Comparison of ENCODE assay signal across 8 cellular contexts in the genomic region with DNA sequence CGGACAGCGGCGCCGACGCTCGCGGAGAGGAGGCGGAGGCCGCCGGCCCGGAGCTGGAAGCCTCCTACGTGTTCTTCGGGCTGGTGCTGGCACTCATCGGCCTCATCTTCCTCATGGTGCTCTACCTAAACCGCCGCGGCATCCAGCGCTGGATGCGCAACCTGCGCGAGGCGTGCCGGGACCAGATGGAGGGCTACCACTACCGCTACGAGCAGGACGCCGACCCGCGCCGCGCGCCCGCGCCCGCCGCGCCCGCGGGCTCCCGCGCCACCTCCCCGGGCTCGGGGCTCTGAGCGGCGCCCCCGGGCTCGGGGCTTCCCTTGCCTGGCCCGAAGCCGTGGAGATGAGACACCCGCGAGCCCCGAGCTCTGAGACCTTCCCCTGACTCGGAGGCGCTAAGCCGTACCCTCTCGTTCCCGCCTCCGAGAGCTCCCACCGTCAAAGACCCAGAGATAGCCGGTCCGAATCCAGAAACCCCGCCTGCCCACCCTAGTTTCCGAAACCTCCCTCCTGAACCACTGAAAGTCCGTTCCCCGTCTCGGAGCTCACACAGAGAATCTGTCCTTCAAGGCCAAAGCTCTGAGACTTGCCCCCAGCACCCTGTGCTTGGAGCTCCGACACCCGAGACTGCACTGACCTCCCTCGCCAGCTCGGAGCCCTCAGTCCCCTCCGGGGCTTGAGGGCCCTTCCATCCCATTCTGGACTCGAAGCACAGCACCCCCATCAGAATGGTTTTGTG. TPM values are rescaled to one million over a fixed set of nuclear protein-coding genes. Genes with fewer than 3 reads are reported as not detected.
DNase-seq lines count a peak whose midpoint lies in the region; ATAC-seq and TF ChIP-seq lines count a peak whose summit lies in the region.

No MANE protein-coding gene starts in this region.

- CTCF ChIA-PET in activated naive CD4-positive, alpha-beta T cell treated with anti-CD3 and anti-CD28 coated beads, Interleukin-2, amount 10 ng/mL, durations not matched to agents 7 days and 5 days (lab: Charles Lee): interaction anchor here (0.7 to 8.0 kb wide), 24 partner anchors 10 to 316 kb away, joined by 3 to 149 read pairs (median 4); a partner anchor contains a TSS

- H3K4me1 Mint-ChIP-seq in activated naive CD4-positive, alpha-beta T cell treated with anti-CD3 and anti-CD28 coated beads, Interleukin-2, amount 10 ng/mL, durations not matched to agents 7 days and 5 days: peaks cover 13% of the 10 kb centered on the region
- peaks cover 5% of the 10 kb centered on the region for H3K4me1 Mint-ChIP-seq in activated T-cell treated with anti-CD3 and anti-CD28 coated beads, Interleukin-2, amount 50 U/mL, for 72 hours (ENCODE audit: low read depth)

- H3K36me3 ChIP-seq in left lung: no peaks in the 10 kb centered on the region
- no peaks in the 10 kb centered on the region for H3K36me3 ChIP-seq in transverse colon

- H3K9me3 Mint-ChIP-seq in activated naive CD4-positive, alpha-beta T cell treated with anti-CD3 and anti-CD28 coated beads, Interleukin-2, amount 10 ng/mL, durations not matched to agents 7 days and 5 days: no peaks in the 10 kb centered on the region
- no peaks in the 10 kb centered on the region for H3K9me3 Mint-ChIP-seq in activated T-cell treated with anti-CD3 and anti-CD28 coated beads, Interleukin-2, amount 50 U/mL, for 72 hours

- peaks cover 93% of the 10 kb centered on the region for H3K27me3 Mint-ChIP-seq in activated naive CD4-positive, alpha-beta T cell treated with anti-CD3 and anti-CD28 coated beads, Interleukin-2, amount 10 ng/mL, durations not matched to agents 7 days and 5 days
- H3K27me3 Mint-ChIP-seq in activated T-cell treated with anti-CD3 and anti-CD28 coated beads, Interleukin-2, amount 50 U/mL, for 72 hours (ENCODE audit: low read depth): peaks cover 47% of the 10 kb centered on the region

- peaks cover 8 to 23% of the 10 kb centered on the region in 2 donors for H3K4me1 ChIP-seq in left lung
- peaks cover 0 to 16% (median 11%) of the 10 kb centered on the region in 4 donors for H3K4me1 ChIP-seq in transverse colon

- TF ChIP-seq EP300 in transverse colon (IDR thresholded peaks at IDR 0.05; ENCODE audit: low read depth): no peak

- intact Hi-C loops in left lung (cut with DNase I) (no loop called here), transverse colon (cut with DNase I; ENCODE audit: low total_unique reads) (no loop called here)

- H3K36me3 Mint-ChIP-seq in activated naive CD4-positive, alpha-beta T cell treated with anti-CD3 and anti-CD28 coated beads, Interleukin-2, amount 10 ng/mL, durations not matched to agents 7 days and 5 days: no peaks in the 10 kb centered on the region
- no peaks in the 10 kb centered on the region for H3K36me3 Mint-ChIP-seq in activated T-cell treated with anti-CD3 and anti-CD28 coated beads, Interleukin-2, amount 50 U/mL, for 72 hours (ENCODE audit: insufficient read depth in 2 of 2)

- H3K4me3 ChIP-seq in left lung (peak overlapping the region; percentile 15 to 44), transverse colon (peak overlapping the region in 3 of 4 donors; percentile 13 to 49 (median 40))

- in situ Hi-C loops in transverse colon (cut with MboI; ENCODE audit: low pct_ligation_motif_present in 1 of 4, low pct_unique_long_range_greater_than_20kb in 1 of 4, low sequenced_read_pairs in 3 of 4): loop anchor here (10.0 to 25.0 kb wide), 4 partner anchors 97 to 305 kb away; a partner anchor contains a TSS
- in situ Hi-C loops in KBM-7 (cut with MboI; ENCODE audit: low pct_unique_long_range_greater_than_20kb, low sequenced_read_pairs): no loop called here

- H3K27ac Mint-ChIP-seq in activated naive CD4-positive, alpha-beta T cell treated with anti-CD3 and anti-CD28 coated beads, Interleukin-2, amount 10 ng/mL, durations not matched to agents 7 days and 5 days: no peak overlapping the region
- peak overlapping the region; percentile 27 for H3K27ac Mint-ChIP-seq in activated T-cell treated with anti-CD3 and anti-CD28 coated beads, Interleukin-2, amount 50 U/mL, for 72 hours

- peak overlapping the region; percentile 62 for H3K4me3 Mint-ChIP-seq in activated naive CD4-positive, alpha-beta T cell treated with anti-CD3 and anti-CD28 coated beads, Interleukin-2, amount 10 ng/mL, durations not matched to agents 7 days and 5 days
- H3K4me3 Mint-ChIP-seq in activated T-cell treated with anti-CD3 and anti-CD28 coated beads, Interleukin-2, amount 50 U/mL, for 72 hours: peak overlapping the region; percentile 83

- 10 to 40% methylated on average over 1 to 63 of the region's 72 CpGs for WGBS in transverse colon (ENCODE audit: low coverage in 1 of 2), 2 donors

- peaks cover 39 to 79% of the 10 kb centered on the region in 2 donors for H3K27me3 ChIP-seq in left lung
- peaks cover 54% of the 10 kb centered on the region for H3K27me3 ChIP-seq in transverse colon

- H3K9me3 ChIP-seq in left lung (no peaks in the 10 kb centered on the region), transverse colon (no peaks in the 10 kb centered on the region)

- TF ChIP-seq CTCF in left lung (IDR thresholded peaks at IDR 0.05): no peak
- no peak for TF ChIP-seq CTCF in transverse colon (IDR thresholded peaks at IDR 0.05)

- TF ChIP-seq POLR2A in transverse colon (IDR thresholded peaks at IDR 0.05): no peak

- H3K27ac ChIP-seq in left lung (no peak overlapping the region), transverse colon (no peak overlapping the region)

- ATAC-seq in activated T-cell treated with anti-CD3 and anti-CD28 coated beads, Interleukin-2, amount 50 U/mL, for 72 hours (replicated peaks in 1 of 2): peak; percentile 49 to 51
- no peak for ATAC-seq in left lung

- no peak for DNase-seq in activated naive CD4-positive, alpha-beta T cell treated with anti-CD3 and anti-CD28 coated beads, Interleukin-2, amount 10 ng/mL, durations not matched to agents 7 days and 5 days
- DNase-seq in activated naive CD4-positive, alpha-beta T cell treated with Interleukin-2 at 50 U/mL for 16 hours: no peak
- no peak for DNase-seq in activated T-cell treated with anti-CD3 and anti-CD28 coated beads, Interleukin-2, amount 50 U/mL, for 72 hours
- DNase-seq in left lung: peak in 1 of 2 donors; percentile 30
- no peak for DNase-seq in transverse colon
- DNase-seq in KBM-7: no peak
- no peak for DNase-seq in NCI-H510A (lab: John Stamatoyannopoulos, UW)
- DNase-seq in GM03348 (ENCODE audit: low spot score): no peak

RNA-seq across cellular contexts. Expression of a gene that starts 1.5 kb away (rescaled TPM):
- total RNA-seq in activated T-cell treated with anti-CD3 and anti-CD28 coated beads, Interleukin-2, amount 50 U/mL, for 72 hours: under 1 TPM; 0.07 to 0.14 TPM
- 1 to 10 TPM in 1 of 2 donors, under 1 TPM in 1; 0.70 to 1.3 TPM for total RNA-seq in left lung
- 1 to 10 TPM in 1 of 4 donors, under 1 TPM in 1, not detected in 2; 0.40 to 3.7 TPM for total RNA-seq in transverse colon
